Comparison of ENCODE assay signal across 1 cellular context in the genomic region with DNA sequence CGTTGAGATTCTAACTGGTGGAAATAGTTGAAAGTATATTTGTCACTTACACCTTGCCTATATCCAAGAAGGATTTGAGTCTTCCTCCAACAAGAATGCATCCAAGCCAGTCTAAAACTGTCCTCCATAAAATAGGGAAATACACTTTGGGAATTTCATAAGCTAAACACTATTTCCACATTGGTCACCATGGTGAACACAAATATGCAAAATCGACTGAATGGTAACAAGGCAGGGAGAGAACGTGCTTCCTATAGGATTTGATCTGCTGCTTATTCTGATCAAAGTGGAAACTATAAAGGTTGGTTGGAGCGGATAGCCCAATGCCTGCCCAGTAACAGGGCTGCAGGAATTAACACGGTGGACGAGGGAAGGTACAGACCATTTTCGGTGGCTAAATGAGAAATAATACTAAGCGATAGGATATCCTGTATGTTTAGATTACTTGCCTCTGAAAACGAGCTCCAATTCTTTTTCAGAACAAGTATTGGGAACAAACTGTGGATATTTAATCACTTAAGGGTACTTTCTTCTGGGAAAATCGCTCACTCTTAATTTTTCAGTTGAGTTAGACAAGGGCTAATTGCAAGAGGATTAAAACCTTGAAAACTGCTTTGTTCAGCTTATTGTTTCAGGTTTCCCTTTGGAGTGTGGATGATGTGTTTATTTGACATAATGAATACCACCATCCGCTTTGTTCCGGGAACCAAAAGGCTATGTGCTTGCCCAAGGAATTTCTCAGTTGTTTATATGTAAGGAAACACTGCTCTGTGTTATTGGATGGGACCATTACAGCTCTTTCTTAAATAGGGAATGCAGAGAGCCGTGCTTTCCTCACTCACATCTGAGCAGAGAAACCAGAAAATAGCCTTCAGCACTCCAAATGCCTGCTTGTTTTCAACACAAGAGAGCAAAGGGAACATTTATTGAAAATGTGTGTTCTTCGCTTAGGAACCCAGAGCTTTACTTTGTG.
TF ChIP-seq lines count a peak whose summit lies in the region.

No MANE protein-coding gene starts in this region.

TF ChIP-seq in WTC11, 78 proteins besides CTCF, POLR2A, EP300 and RAD21 (continued from another document):
- TF ChIP-seq, protein P1, sequence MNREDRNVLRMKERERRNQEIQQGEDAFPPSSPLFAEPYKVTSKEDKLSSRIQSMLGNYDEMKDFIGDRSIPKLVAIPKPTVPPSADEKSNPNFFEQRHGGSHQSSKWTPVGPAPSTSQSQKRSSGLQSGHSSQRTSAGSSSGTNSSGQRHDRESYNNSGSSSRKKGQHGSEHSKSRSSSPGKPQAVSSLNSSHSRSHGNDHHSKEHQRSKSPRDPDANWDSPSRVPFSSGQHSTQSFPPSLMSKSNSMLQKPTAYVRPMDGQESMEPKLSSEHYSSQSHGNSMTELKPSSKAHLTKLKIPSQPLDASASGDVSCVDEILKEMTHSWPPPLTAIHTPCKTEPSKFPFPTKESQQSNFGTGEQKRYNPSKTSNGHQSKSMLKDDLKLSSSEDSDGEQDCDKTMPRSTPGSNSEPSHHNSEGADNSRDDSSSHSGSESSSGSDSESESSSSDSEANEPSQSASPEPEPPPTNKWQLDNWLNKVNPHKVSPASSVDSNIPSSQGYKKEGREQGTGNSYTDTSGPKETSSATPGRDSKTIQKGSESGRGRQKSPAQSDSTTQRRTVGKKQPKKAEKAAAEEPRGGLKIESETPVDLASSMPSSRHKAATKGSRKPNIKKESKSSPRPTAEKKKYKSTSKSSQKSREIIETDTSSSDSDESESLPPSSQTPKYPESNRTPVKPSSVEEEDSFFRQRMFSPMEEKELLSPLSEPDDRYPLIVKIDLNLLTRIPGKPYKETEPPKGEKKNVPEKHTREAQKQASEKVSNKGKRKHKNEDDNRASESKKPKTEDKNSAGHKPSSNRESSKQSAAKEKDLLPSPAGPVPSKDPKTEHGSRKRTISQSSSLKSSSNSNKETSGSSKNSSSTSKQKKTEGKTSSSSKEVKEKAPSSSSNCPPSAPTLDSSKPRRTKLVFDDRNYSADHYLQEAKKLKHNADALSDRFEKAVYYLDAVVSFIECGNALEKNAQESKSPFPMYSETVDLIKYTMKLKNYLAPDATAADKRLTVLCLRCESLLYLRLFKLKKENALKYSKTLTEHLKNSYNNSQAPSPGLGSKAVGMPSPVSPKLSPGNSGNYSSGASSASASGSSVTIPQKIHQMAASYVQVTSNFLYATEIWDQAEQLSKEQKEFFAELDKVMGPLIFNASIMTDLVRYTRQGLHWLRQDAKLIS (CRISPR knock-in tag; IDR thresholded peaks at IDR 0.05; ENCODE audit: borderline replicate concordance), result no peak
- TF ChIP-seq, protein P2, sequence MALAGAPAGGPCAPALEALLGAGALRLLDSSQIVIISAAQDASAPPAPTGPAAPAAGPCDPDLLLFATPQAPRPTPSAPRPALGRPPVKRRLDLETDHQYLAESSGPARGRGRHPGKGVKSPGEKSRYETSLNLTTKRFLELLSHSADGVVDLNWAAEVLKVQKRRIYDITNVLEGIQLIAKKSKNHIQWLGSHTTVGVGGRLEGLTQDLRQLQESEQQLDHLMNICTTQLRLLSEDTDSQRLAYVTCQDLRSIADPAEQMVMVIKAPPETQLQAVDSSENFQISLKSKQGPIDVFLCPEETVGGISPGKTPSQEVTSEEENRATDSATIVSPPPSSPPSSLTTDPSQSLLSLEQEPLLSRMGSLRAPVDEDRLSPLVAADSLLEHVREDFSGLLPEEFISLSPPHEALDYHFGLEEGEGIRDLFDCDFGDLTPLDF (CRISPR knock-in tag; IDR thresholded peaks at IDR 0.05), result no peak
- TF ChIP-seq, protein P3, sequence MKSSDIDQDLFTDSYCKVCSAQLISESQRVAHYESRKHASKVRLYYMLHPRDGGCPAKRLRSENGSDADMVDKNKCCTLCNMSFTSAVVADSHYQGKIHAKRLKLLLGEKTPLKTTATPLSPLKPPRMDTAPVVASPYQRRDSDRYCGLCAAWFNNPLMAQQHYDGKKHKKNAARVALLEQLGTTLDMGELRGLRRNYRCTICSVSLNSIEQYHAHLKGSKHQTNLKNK (CRISPR knock-in tag; IDR thresholded peaks at IDR 0.05), result no peak
- TF ChIP-seq ZNF671 (CRISPR knock-in tag; IDR thresholded peaks at IDR 0.05) (no peak), MXD4 (CRISPR knock-in tag; IDR thresholded peaks at IDR 0.05; ENCODE audit: borderline replicate concordance) (no peak), FOXP1 (CRISPR knock-in tag; IDR thresholded peaks at IDR 0.05; ENCODE audit: borderline replicate concordance) (no peak), TEAD1 (CRISPR knock-in tag; IDR thresholded peaks at IDR 0.05) (no peak), GRHL2 (CRISPR knock-in tag; IDR thresholded peaks at IDR 0.05; ENCODE audit: insufficient replicate concordance, severe bottlenecking) (no peak)
- TF ChIP-seq, protein P4, sequence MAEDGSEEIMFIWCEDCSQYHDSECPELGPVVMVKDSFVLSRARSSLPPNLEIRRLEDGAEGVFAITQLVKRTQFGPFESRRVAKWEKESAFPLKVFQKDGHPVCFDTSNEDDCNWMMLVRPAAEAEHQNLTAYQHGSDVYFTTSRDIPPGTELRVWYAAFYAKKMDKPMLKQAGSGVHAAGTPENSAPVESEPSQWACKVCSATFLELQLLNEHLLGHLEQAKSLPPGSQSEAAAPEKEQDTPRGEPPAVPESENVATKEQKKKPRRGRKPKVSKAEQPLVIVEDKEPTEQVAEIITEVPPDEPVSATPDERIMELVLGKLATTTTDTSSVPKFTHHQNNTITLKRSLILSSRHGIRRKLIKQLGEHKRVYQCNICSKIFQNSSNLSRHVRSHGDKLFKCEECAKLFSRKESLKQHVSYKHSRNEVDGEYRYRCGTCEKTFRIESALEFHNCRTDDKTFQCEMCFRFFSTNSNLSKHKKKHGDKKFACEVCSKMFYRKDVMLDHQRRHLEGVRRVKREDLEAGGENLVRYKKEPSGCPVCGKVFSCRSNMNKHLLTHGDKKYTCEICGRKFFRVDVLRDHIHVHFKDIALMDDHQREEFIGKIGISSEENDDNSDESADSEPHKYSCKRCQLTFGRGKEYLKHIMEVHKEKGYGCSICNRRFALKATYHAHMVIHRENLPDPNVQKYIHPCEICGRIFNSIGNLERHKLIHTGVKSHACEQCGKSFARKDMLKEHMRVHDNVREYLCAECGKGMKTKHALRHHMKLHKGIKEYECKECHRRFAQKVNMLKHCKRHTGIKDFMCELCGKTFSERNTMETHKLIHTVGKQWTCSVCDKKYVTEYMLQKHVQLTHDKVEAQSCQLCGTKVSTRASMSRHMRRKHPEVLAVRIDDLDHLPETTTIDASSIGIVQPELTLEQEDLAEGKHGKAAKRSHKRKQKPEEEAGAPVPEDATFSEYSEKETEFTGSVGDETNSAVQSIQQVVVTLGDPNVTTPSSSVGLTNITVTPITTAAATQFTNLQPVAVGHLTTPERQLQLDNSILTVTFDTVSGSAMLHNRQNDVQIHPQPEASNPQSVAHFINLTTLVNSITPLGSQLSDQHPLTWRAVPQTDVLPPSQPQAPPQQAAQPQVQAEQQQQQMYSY (CRISPR knock-in tag; IDR thresholded peaks at IDR 0.05), result no peak
- TF ChIP-seq, protein P5, sequence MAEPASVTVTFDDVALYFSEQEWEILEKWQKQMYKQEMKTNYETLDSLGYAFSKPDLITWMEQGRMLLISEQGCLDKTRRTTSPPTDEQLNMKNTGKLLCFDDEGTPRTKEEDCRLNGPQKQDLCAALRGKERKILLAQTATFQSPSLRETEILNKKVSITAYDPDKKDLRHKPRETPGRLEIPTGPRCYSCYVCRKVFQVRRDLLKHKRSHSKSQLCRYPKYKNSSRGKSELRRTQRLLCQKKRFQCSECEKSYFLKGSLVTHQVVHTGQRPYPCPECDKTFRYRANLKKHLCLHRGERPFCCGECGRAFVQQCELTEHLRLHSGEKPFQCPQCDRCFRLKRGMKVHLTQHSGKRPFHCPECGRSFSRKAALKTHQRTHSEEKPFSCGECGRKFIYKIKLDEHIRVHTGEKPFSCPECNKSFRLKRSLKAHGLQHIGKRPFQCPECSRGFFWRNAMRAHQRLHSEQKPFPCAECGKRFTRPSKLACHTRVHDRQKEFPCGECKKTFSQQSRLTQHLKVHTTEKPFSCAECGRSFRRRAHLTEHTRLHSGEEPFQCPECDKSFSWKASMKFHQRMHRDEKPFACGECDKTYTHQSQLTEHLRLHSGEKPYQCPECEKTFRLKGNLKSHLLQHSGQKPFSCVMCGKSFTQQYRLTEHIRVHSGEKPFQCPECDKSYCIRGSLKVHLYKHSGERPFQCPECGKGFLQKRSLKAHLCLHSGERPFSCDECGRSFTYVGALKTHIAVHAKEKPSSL (CRISPR knock-in tag; conservative IDR thresholded peaks at IDR 0.05), result no peak
TF ChIP-seq in WTC11: peak in this region for 0.
